1 cellular context compared by ENCODE assay signal in the genomic region with DNA sequence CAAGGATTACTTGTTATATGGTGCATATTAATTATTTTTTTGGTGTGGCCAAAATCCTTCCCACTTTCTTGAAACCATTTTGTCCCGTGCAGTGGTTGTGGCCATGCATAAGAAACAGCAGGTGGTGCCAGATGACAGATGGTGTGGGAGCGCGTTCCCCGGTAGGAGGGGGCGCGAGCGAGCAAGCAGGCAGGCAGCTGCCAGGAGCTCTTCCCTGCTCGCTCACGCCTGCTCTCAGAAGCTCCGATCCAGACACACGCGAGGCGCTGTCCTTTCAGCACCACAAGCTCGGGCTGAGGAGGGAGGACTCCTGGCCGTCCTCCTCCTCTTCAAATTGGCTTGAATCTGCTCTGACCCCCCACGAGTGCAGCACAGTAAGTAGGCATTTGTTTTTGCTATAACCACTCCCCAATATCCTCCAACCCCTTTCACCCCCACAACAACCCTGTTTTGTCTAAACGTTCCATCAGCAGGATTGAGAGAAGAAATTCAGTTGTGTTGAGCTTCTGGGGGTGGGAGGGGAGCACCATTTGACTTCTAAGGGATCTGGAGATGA.
TF ChIP-seq lines count a peak whose summit lies in the region.

A gene (plus strand): TSS at position 237 of the 556 bp plus-strand sequence. CDS start 1,050 bp downstream, outside the sequence.

TF ChIP-seq in HEK293, 187 proteins besides CTCF, POLR2A, EP300 and RAD21 (continued from another document):
- TF ChIP-seq, protein P1, sequence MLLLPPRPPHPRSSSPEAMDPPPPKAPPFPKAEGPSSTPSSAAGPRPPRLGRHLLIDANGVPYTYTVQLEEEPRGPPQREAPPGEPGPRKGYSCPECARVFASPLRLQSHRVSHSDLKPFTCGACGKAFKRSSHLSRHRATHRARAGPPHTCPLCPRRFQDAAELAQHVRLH (tag by site-specific recombination; IDR thresholded peaks at IDR 0.05): no peak
- no peak for TF ChIP-seq ZNF521 (tag by site-specific recombination; IDR thresholded peaks at IDR 0.05)
- peak; percentile 68; the same call in 1 of the 2 replicates for TF ChIP-seq ZNF561 (tag by site-specific recombination; IDR thresholded peaks at IDR 0.05; ENCODE audit: borderline replicate concordance)
- no peak for TF ChIP-seq ZNF223 (tag by site-specific recombination; IDR thresholded peaks at IDR 0.05)
- TF ChIP-seq ZNF433 (tag by site-specific recombination; IDR thresholded peaks at IDR 0.05; ENCODE audit: low read depth): no peak
- no peak for TF ChIP-seq KLF8 (tag by site-specific recombination; IDR thresholded peaks at IDR 0.05)
- no peak for TF ChIP-seq ZNF404 (tag by site-specific recombination; IDR thresholded peaks at IDR 0.05)
- no peak for TF ChIP-seq ZNF266 (tag by site-specific recombination; IDR thresholded peaks at IDR 0.05; ENCODE audit: low read depth)
- TF ChIP-seq ZNF660 (tag by site-specific recombination; IDR thresholded peaks at IDR 0.05): peak; percentile 81; the same call in 1 of the 2 replicates
- TF ChIP-seq ZBTB21 (tag by site-specific recombination; IDR thresholded peaks at IDR 0.05): 0 out of 2 replicates have a peak, but pooled peaks have one; percentile 9
- TF ChIP-seq ZNF571 (tag by site-specific recombination; IDR thresholded peaks at IDR 0.05): no peak
- TF ChIP-seq ZBTB1 (tag by site-specific recombination; IDR thresholded peaks at IDR 0.05): no peak
- TF ChIP-seq, protein P2, sequence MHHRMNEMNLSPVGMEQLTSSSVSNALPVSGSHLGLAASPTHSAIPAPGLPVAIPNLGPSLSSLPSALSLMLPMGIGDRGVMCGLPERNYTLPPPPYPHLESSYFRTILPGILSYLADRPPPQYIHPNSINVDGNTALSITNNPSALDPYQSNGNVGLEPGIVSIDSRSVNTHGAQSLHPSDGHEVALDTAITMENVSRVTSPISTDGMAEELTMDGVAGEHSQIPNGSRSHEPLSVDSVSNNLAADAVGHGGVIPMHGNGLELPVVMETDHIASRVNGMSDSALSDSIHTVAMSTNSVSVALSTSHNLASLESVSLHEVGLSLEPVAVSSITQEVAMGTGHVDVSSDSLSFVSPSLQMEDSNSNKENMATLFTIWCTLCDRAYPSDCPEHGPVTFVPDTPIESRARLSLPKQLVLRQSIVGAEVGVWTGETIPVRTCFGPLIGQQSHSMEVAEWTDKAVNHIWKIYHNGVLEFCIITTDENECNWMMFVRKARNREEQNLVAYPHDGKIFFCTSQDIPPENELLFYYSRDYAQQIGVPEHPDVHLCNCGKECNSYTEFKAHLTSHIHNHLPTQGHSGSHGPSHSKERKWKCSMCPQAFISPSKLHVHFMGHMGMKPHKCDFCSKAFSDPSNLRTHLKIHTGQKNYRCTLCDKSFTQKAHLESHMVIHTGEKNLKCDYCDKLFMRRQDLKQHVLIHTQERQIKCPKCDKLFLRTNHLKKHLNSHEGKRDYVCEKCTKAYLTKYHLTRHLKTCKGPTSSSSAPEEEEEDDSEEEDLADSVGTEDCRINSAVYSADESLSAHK (tag by site-specific recombination; IDR thresholded peaks at IDR 0.05): no peak
- no peak for TF ChIP-seq ZNF558 (tag by site-specific recombination; IDR thresholded peaks at IDR 0.05)
- TF ChIP-seq, protein P3, sequence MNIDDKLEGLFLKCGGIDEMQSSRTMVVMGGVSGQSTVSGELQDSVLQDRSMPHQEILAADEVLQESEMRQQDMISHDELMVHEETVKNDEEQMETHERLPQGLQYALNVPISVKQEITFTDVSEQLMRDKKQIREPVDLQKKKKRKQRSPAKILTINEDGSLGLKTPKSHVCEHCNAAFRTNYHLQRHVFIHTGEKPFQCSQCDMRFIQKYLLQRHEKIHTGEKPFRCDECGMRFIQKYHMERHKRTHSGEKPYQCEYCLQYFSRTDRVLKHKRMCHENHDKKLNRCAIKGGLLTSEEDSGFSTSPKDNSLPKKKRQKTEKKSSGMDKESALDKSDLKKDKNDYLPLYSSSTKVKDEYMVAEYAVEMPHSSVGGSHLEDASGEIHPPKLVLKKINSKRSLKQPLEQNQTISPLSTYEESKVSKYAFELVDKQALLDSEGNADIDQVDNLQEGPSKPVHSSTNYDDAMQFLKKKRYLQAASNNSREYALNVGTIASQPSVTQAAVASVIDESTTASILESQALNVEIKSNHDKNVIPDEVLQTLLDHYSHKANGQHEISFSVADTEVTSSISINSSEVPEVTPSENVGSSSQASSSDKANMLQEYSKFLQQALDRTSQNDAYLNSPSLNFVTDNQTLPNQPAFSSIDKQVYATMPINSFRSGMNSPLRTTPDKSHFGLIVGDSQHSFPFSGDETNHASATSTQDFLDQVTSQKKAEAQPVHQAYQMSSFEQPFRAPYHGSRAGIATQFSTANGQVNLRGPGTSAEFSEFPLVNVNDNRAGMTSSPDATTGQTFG (tag by site-specific recombination; IDR thresholded peaks at IDR 0.05; ENCODE audit: borderline replicate concordance): no peak
- TF ChIP-seq, protein P4, sequence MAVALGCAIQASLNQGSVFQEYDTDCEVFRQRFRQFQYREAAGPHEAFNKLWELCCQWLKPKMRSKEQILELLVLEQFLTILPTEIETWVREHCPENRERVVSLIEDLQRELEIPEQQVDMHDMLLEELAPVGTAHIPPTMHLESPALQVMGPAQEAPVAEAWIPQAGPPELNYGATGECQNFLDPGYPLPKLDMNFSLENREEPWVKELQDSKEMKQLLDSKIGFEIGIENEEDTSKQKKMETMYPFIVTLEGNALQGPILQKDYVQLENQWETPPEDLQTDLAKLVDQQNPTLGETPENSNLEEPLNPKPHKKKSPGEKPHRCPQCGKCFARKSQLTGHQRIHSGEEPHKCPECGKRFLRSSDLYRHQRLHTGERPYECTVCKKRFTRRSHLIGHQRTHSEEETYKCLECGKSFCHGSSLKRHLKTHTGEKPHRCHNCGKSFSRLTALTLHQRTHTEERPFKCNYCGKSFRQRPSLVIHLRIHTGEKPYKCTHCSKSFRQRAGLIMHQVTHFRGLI (tag by site-specific recombination; IDR thresholded peaks at IDR 0.05): no peak
- TF ChIP-seq ZNF596 (tag by site-specific recombination; IDR thresholded peaks at IDR 0.05): peak; percentile 84
- TF ChIP-seq, protein P5, sequence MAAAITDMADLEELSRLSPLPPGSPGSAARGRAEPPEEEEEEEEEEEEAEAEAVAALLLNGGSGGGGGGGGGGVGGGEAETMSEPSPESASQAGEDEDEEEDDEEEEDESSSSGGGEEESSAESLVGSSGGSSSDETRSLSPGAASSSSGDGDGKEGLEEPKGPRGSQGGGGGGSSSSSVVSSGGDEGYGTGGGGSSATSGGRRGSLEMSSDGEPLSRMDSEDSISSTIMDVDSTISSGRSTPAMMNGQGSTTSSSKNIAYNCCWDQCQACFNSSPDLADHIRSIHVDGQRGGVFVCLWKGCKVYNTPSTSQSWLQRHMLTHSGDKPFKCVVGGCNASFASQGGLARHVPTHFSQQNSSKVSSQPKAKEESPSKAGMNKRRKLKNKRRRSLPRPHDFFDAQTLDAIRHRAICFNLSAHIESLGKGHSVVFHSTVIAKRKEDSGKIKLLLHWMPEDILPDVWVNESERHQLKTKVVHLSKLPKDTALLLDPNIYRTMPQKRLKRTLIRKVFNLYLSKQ (tag by site-specific recombination; IDR thresholded peaks at IDR 0.05; ENCODE audit: borderline replicate concordance): no peak
- TF ChIP-seq ZNF423 (tag by site-specific recombination; IDR thresholded peaks at IDR 0.05): no peak
- TF ChIP-seq ZNF324 (tag by site-specific recombination; IDR thresholded peaks at IDR 0.05): no peak
- TF ChIP-seq ZNF626 (tag by site-specific recombination; IDR thresholded peaks at IDR 0.05): no peak
- TF ChIP-seq, protein P6, sequence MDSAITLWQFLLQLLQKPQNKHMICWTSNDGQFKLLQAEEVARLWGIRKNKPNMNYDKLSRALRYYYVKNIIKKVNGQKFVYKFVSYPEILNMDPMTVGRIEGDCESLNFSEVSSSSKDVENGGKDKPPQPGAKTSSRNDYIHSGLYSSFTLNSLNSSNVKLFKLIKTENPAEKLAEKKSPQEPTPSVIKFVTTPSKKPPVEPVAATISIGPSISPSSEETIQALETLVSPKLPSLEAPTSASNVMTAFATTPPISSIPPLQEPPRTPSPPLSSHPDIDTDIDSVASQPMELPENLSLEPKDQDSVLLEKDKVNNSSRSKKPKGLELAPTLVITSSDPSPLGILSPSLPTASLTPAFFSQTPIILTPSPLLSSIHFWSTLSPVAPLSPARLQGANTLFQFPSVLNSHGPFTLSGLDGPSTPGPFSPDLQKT (IDR thresholded peaks at IDR 0.05; ENCODE audit: borderline replicate concordance, low read depth, low read length): no peak
